Comparison of ENCODE assay signal across 8 cellular contexts in genomic region chr12:123971770-123972447, GRCh38. TPM values are rescaled to one million over a fixed set of nuclear protein-coding genes. Genes with fewer than 3 reads are reported as not detected.
DNase-seq lines count a peak whose midpoint lies in the region; ATAC-seq and TF ChIP-seq lines count a peak whose summit lies in the region.

No MANE protein-coding gene starts in this region.

- peak overlapping the region; percentile 92 for H3K4me3 Mint-ChIP-seq in activated naive CD8-positive, alpha-beta T cell

- ATAC-seq in HG03432 (IDR thresholded peaks at IDR 0.05; ENCODE audit: unreplicated experiment) = peak; percentile 13
- peak in 4 of 8 donors; percentile 7 to 39 (median 20) for ATAC-seq in heart right ventricle

- intact Hi-C loops in heart right ventricle (cut with DNase I) = loop anchor here in 1 of 10 donors (10.0 kb wide), 1 partner anchor 257 kb away; the partner anchor contains the start of gene ATP6V0A2
- intact Hi-C loops in posterior cingulate gyrus (cut with DNase I) = no loop called here

- H3K36me3 ChIP-seq in heart right ventricle = peaks cover 0 to 26% (median 0%) of the 10 kb centered on the region in 9 donors

- peak; percentile 46 to 48 for DNase-seq in NCI-H524 (lab: John Stamatoyannopoulos, UW)
- no peak for DNase-seq in NCI-H524 treated with DMSO at 0.1 percent for 48 hours (lab: John Stamatoyannopoulos, UW)
- peak; percentile 31 for DNase-seq in SHP77 treated with DMSO at 0.1 percent for 48 hours (lab: John Stamatoyannopoulos, UW)
- DNase-seq in heart right ventricle = peak; percentile 23 to 38
- DNase-seq in posterior cingulate gyrus = peak in 7 of 10 donors; percentile 33 to 91 (median 41)
- no peak for DNase-seq in NCI-H2029 (lab: John Stamatoyannopoulos, UW)

- no peak for TF ChIP-seq CTCF in heart right ventricle (IDR thresholded peaks at IDR 0.05)

- H3K4me1 Mint-ChIP-seq in activated naive CD8-positive, alpha-beta T cell (ENCODE audit: low read depth) = peaks cover 37% of the 10 kb centered on the region

- H3K27ac ChIP-seq in heart right ventricle = peak overlapping the region; percentile 92 to 98 (median 94)

- H3K9me3 ChIP-seq in heart right ventricle = no peaks in the 10 kb centered on the region

- peak overlapping the region; percentile 41 for H3K27ac Mint-ChIP-seq in activated naive CD8-positive, alpha-beta T cell

- no peaks in the 10 kb centered on the region for H3K27me3 ChIP-seq in heart right ventricle

- peaks cover 3% of the 10 kb centered on the region for H3K36me3 Mint-ChIP-seq in activated naive CD8-positive, alpha-beta T cell

- 0 to 1% methylated on average over 51 to 53 of the region's 54 CpGs for WGBS in heart right ventricle, 2 donors

- peak overlapping the region; percentile 73 to 98 (median 94) for H3K4me3 ChIP-seq in heart right ventricle

- peaks cover 0 to 67% (median 23%) of the 10 kb centered on the region in 9 donors for H3K4me1 ChIP-seq in heart right ventricle

- H3K9me3 Mint-ChIP-seq in activated naive CD8-positive, alpha-beta T cell (ENCODE audit: low read depth) = no peaks in the 10 kb centered on the region

- no peaks in the 10 kb centered on the region for H3K27me3 Mint-ChIP-seq in activated naive CD8-positive, alpha-beta T cell

RNA-seq across cellular contexts. Expression of gene CCDC92, which starts 0.7 kb away (rescaled TPM):
- total RNA-seq in heart right ventricle = 10 to 100 TPM; 38.5 to 77.1 (median 56.4) TPM
- 10 to 100 TPM; 58.7 to 76.2 TPM for polyA plus RNA-seq in heart right ventricle

RNA-seq across cellular contexts. Expression of gene ZNF664, which starts 1.1 kb away (rescaled TPM):
- total RNA-seq in heart right ventricle = 10 to 100 TPM; 73.1 to 94.6 (median 77.0) TPM
- 10 to 100 TPM; 36.9 to 39.8 TPM for polyA plus RNA-seq in heart right ventricle

Comparison
In these comparisons a context has a peak if more than half of its experiments do, and no peak if none do; other contexts are left out.
1. DNase-seq: peak in NCI-H524 (2 of 2), SHP77 treated with DMSO at 0.1 percent for 48 hours (single experiment), heart right ventricle (2 of 2) and posterior cingulate gyrus (7 of 10); none in NCI-H524 treated with DMSO at 0.1 percent for 48 hours (single experiment) and NCI-H2029 (single experiment).